ENCODE assay signal across 18 cellular contexts in genomic region chr13:36872621-36873020, GRCh38. TPM values are rescaled to one million over a fixed set of nuclear protein-coding genes. Genes with fewer than 3 reads are reported as not detected.
A peak's percentile ranks its signal among the peaks of the same experiment; 100 is the strongest.
DNase-seq lines count a peak whose midpoint lies in the region; ATAC-seq and TF ChIP-seq lines count a peak whose summit lies in the region.
"Had no signal": no experiment of that assay in that cellular context is flagged by ENCODE, and none has a peak within 500 bp of the region (broad histone marks: within the 10 kb centered on the region; RNA-seq: fewer than 3 reads in every experiment).

No MANE protein-coding gene starts in this region.

- H3K4me3 Mint-ChIP-seq in activated T-helper 1 cell treated with anti-CD3 and anti-CD28 coated beads, Interleukin-12 subunit alpha, Interleukin-12 subunit beta, Interleukin-2, Interleukin-4 antibody, amounts not matched to agents 30 ng/mL and 10 ng/mL and 1 ng/mL, durations not matched to agents 14 hours and 24 hours and 36 hours, result no peak overlapping the region
- H3K4me3 Mint-ChIP-seq in natural killer cell, result no peak overlapping the region
- H3K4me3 Mint-ChIP-seq: activated CD4-positive, alpha-beta T cell treated with anti-CD3 and anti-CD28 coated beads, Interleukin-2, amount 10 ng/mL, durations not matched to agents 7 days and 5 days; activated naive CD8-positive, alpha-beta T cell; CD14-positive monocyte; nephron had no signal

- H3K4me1 Mint-ChIP-seq in activated T-helper 1 cell treated with anti-CD3 and anti-CD28 coated beads, Interleukin-12 subunit alpha, Interleukin-12 subunit beta, Interleukin-2, Interleukin-4 antibody, amounts not matched to agents 30 ng/mL and 10 ng/mL and 1 ng/mL, durations not matched to agents 14 hours and 24 hours and 36 hours (ENCODE audit: low read depth), result no peaks in the 10 kb centered on the region
- H3K4me1 Mint-ChIP-seq in natural killer cell, result no peaks in the 10 kb centered on the region
- H3K4me1 Mint-ChIP-seq: activated CD4-positive, alpha-beta T cell treated with anti-CD3 and anti-CD28 coated beads, Interleukin-2, amount 10 ng/mL, durations not matched to agents 7 days and 5 days; nephron had no signal

- no peak for ATAC-seq in natural killer cell
- ATAC-seq: stimulated activated naive CD8-positive, alpha-beta T cell treated with anti-CD3 and anti-CD28 coated beads, Interleukin-15, Interleukin-2, amounts not matched to agents 100 U/mL and 50 U/mL, for 24 hours had no signal

- peak overlapping the region; percentile 3 for H3K27ac Mint-ChIP-seq in activated T-helper 1 cell treated with anti-CD3 and anti-CD28 coated beads, Interleukin-12 subunit alpha, Interleukin-12 subunit beta, Interleukin-2, Interleukin-4 antibody, amounts not matched to agents 30 ng/mL and 10 ng/mL and 1 ng/mL, durations not matched to agents 14 hours and 24 hours and 36 hours
- H3K27ac Mint-ChIP-seq in natural killer cell, result no peak overlapping the region
- H3K27ac Mint-ChIP-seq: activated CD4-positive, alpha-beta T cell treated with anti-CD3 and anti-CD28 coated beads, Interleukin-2, amount 10 ng/mL, durations not matched to agents 7 days and 5 days; activated naive CD8-positive, alpha-beta T cell; CD14-positive monocyte; nephron had no signal

- H3K9me3 Mint-ChIP-seq in activated T-helper 1 cell treated with anti-CD3 and anti-CD28 coated beads, Interleukin-12 subunit alpha, Interleukin-12 subunit beta, Interleukin-2, Interleukin-4 antibody, amounts not matched to agents 30 ng/mL and 10 ng/mL and 1 ng/mL, durations not matched to agents 14 hours and 24 hours and 36 hours, result no peaks in the 10 kb centered on the region
- no peaks in the 10 kb centered on the region for H3K9me3 Mint-ChIP-seq in natural killer cell
- H3K9me3 Mint-ChIP-seq: activated CD4-positive, alpha-beta T cell treated with anti-CD3 and anti-CD28 coated beads, Interleukin-2, amount 10 ng/mL, durations not matched to agents 7 days and 5 days; CD14-positive monocyte; nephron had no signal

- no peak for TF ChIP-seq CTCF in natural killer cell (IDR thresholded peaks at IDR 0.05)

- peaks cover 2% of the 10 kb centered on the region for H3K27me3 Mint-ChIP-seq in activated T-helper 1 cell treated with anti-CD3 and anti-CD28 coated beads, Interleukin-12 subunit alpha, Interleukin-12 subunit beta, Interleukin-2, Interleukin-4 antibody, amounts not matched to agents 30 ng/mL and 10 ng/mL and 1 ng/mL, durations not matched to agents 14 hours and 24 hours and 36 hours (ENCODE audit: insufficient read depth)
- peaks cover 8 to 11% of the 10 kb centered on the region in 2 donors for H3K27me3 Mint-ChIP-seq in natural killer cell (ENCODE audit: low read depth in 2 of 2)

- intact Hi-C loops in activated T-helper 1 cell treated with anti-CD3 and anti-CD28 coated beads, Interleukin-12 subunit alpha, Interleukin-12 subunit beta, Interleukin-2, Interleukin-4 antibody, amounts not matched to agents 30 ng/mL and 10 ng/mL and 1 ng/mL, durations not matched to agents 14 hours and 24 hours and 36 hours (cut with micrococcal nuclease), result no loop called here
- intact Hi-C loops in posterior cingulate gyrus (cut with DNase I), result no loop called here
- intact Hi-C loops in natural killer cell (cut with micrococcal nuclease), result no loop called here

- DNase-seq in NCI-H1417 (lab: John Stamatoyannopoulos, UW) (peak; percentile 22 to 77 (median 34)), NCI-H1417 treated with DMSO at 0.1 percent for 48 hours (lab: John Stamatoyannopoulos, UW) (no peak), hippocampal formation (lab: John Stamatoyannopoulos, UW) (peak; percentile 42 to 51), posterior cingulate gyrus (peak; percentile 23 to 88 (median 57)), natural killer cell (no peak), activated gamma-delta T cell treated with Interleukin-2 at 50 U/mL for 16 hours (no peak), SW 1271 (lab: John Stamatoyannopoulos, UW) (no peak)
- no peak for DNase-seq in activated T-helper 1 cell treated with anti-CD3 and anti-CD28 coated beads, Interleukin-12 subunit alpha, Interleukin-12 subunit beta, Interleukin-2, Interleukin-4 antibody, amounts not matched to agents 30 ng/mL and 10 ng/mL and 1 ng/mL, durations not matched to agents 14 hours and 24 hours and 36 hours (ENCODE audit: low spot score)
- DNase-seq: activated CD4-positive, alpha-beta T cell treated with anti-CD3 and anti-CD28 coated beads, Interleukin-2, amount 10 ng/mL, durations not matched to agents 7 days and 5 days; central memory CD4-positive, alpha-beta T cell; GOT3; mammary epithelial cell; NCI-H1930; stimulated activated naive CD8-positive, alpha-beta T cell treated with anti-CD3 and anti-CD28 coated beads, Interleukin-15, Interleukin-2, amounts not matched to agents 100 U/mL and 50 U/mL, for 24 hours; uterus had no signal

- no peaks in the 10 kb centered on the region for H3K36me3 Mint-ChIP-seq in activated T-helper 1 cell treated with anti-CD3 and anti-CD28 coated beads, Interleukin-12 subunit alpha, Interleukin-12 subunit beta, Interleukin-2, Interleukin-4 antibody, amounts not matched to agents 30 ng/mL and 10 ng/mL and 1 ng/mL, durations not matched to agents 14 hours and 24 hours and 36 hours (ENCODE audit: low read depth)
- H3K36me3 Mint-ChIP-seq in natural killer cell, result no peaks in the 10 kb centered on the region
- H3K36me3 Mint-ChIP-seq: activated naive CD8-positive, alpha-beta T cell; CD14-positive monocyte had no signal

RNA-seq across cellular contexts. Expression of gene SMAD9, which starts 47.4 kb away (rescaled TPM):
- total RNA-seq in activated T-helper 1 cell treated with anti-CD3 and anti-CD28 coated beads, Interleukin-12 subunit alpha, Interleukin-12 subunit beta, Interleukin-2, Interleukin-4 antibody, amounts not matched to agents 30 ng/mL and 10 ng/mL and 1 ng/mL, durations not matched to agents 14 hours and 24 hours and 36 hours, result 0.08 TPM in 1 of 2 replicates, not detected in the other
- total RNA-seq in natural killer cell, result not detected
- total RNA-seq: activated CD4-positive, alpha-beta T cell treated with anti-CD3 and anti-CD28 coated beads, Interleukin-2, amount 10 ng/mL, durations not matched to agents 7 days and 5 days had no signal

RNA-seq across cellular contexts. Expression of gene RFXAP, which starts 53.6 kb away (rescaled TPM):
- total RNA-seq in activated T-helper 1 cell treated with anti-CD3 and anti-CD28 coated beads, Interleukin-12 subunit alpha, Interleukin-12 subunit beta, Interleukin-2, Interleukin-4 antibody, amounts not matched to agents 30 ng/mL and 10 ng/mL and 1 ng/mL, durations not matched to agents 14 hours and 24 hours and 36 hours, result 19.0 and 19.8 TPM in 2 replicates
- total RNA-seq in natural killer cell, result 10 to 100 TPM in 2 of 3 donors, 1 to 10 TPM in 1; 6.0 to 13.3 (median 11.3) TPM

Comparison
In these comparisons a context has a peak if more than half of its experiments do, and no peak if none do; other contexts are left out.
1. DNase-seq: peak in NCI-H1417 (3 of 3), hippocampal formation (2 of 2) and posterior cingulate gyrus (10 of 10); none in NCI-H1417 treated with DMSO at 0.1 percent for 48 hours (single experiment), activated T-helper 1 cell treated with anti-CD3 and anti-CD28 coated beads, Interleukin-12 subunit alpha, Interleukin-12 subunit beta, Interleukin-2, Interleukin-4 antibody, amounts not matched to agents 30 ng/mL and 10 ng/mL and 1 ng/mL, durations not matched to agents 14 hours and 24 hours and 36 hours (single experiment), natural killer cell (single experiment), activated gamma-delta T cell treated with Interleukin-2 at 50 U/mL for 16 hours (single experiment) and SW 1271 (0 of 2).